In genomic region chr12:11827096-11827841, GRCh38 we compare ENCODE assay signal across 9 cellular contexts.
A peak's percentile ranks its signal among the peaks of the same experiment; 100 is the strongest.
DNase-seq lines count a peak whose midpoint lies in the region; TF ChIP-seq lines count a peak whose summit lies in the region.
"Had no signal": no experiment of that assay in that cellular context is flagged by ENCODE, and none has a peak within 500 bp of the region (broad histone marks: within the 10 kb centered on the region; RNA-seq: fewer than 3 reads in every experiment).

No MANE protein-coding gene starts in this region.

- CTCF ChIA-PET in activated naive CD4-positive, alpha-beta T cell treated with anti-CD3 and anti-CD28 coated beads for 36 hours (lab: Charles Lee), result interaction anchor here (0.9 to 1.7 kb wide), 2 partner anchors 18 to 206 kb away, joined by 3 to 6 read pairs; no protein-coding TSS in a partner anchor

- no peaks in the 10 kb centered on the region for H3K27me3 ChIP-seq in ectodermal cell (ENCODE audit: control insufficient read depth, insufficient read depth, low read length, poor library complexity, severe bottlenecking)
- H3K27me3 ChIP-seq in transverse colon, result no peaks in the 10 kb centered on the region
- H3K27me3 ChIP-seq in MG63, result no peaks in the 10 kb centered on the region

- no peak for TF ChIP-seq EP300 in transverse colon (IDR thresholded peaks at IDR 0.05; ENCODE audit: low read depth)

- peak overlapping the region; percentile 67 for H3K27ac Mint-ChIP-seq in activated naive CD4-positive, alpha-beta T cell treated with anti-CD3 and anti-CD28 coated beads for 36 hours

- H3K9me3 Mint-ChIP-seq in activated naive CD4-positive, alpha-beta T cell treated with anti-CD3 and anti-CD28 coated beads for 36 hours, result no peaks in the 10 kb centered on the region

- no peak overlapping the region for H3K4me3 Mint-ChIP-seq in activated naive CD4-positive, alpha-beta T cell treated with anti-CD3 and anti-CD28 coated beads for 36 hours

- WGBS in ectodermal cell, 2 experiments, result 5 to 7% methylated on average over 16 of the region's 16 CpGs
- WGBS in mesodermal cell (ENCODE audit: insufficient coverage in 2 of 2), 2 experiments, result 12 to 16% methylated on average over 13 to 14 of the region's 16 CpGs
- WGBS in transverse colon (ENCODE audit: low coverage in 1 of 2), 2 donors, result 60 to 74% methylated on average over 11 to 16 of the region's 16 CpGs

- peaks cover 53% of the 10 kb centered on the region for H3K4me1 Mint-ChIP-seq in activated naive CD4-positive, alpha-beta T cell treated with anti-CD3 and anti-CD28 coated beads for 36 hours (ENCODE audit: low read depth)

- H3K27ac ChIP-seq in ectodermal cell (ENCODE audit: insufficient read depth, low read depth, low read length, poor library complexity, severe bottlenecking), result peak overlapping the region; percentile 90
- peak overlapping the region; percentile 74 for H3K27ac ChIP-seq in mesodermal cell (ENCODE audit: low read depth, low read length, severe bottlenecking)
- peak overlapping the region; percentile 36 to 53 (median 46) for H3K27ac ChIP-seq in transverse colon

- H3K9me3 ChIP-seq in ectodermal cell (ENCODE audit: control insufficient read depth, low read length) (no peaks in the 10 kb centered on the region), mesodermal cell (ENCODE audit: control insufficient read depth, low read length) (no peaks in the 10 kb centered on the region), transverse colon (no peaks in the 10 kb centered on the region), MG63 (no peaks in the 10 kb centered on the region)

- in situ Hi-C loops in transverse colon (cut with MboI; ENCODE audit: low pct_ligation_motif_present in 1 of 4, low pct_unique_long_range_greater_than_20kb in 1 of 4, low sequenced_read_pairs in 3 of 4), result no loop called here

- no peak for DNase-seq in activated naive CD4-positive, alpha-beta T cell treated with anti-CD3 and anti-CD28 coated beads for 36 hours
- no peak for DNase-seq in activated naive CD4-positive, alpha-beta T cell treated with anti-CD3 and anti-CD28 coated beads, Interleukin-2, amount 50 U/mL, for 16 hours
- no peak for DNase-seq in transverse colon
- no peak for DNase-seq in MG63
- DNase-seq in NCI-H1048 (lab: John Stamatoyannopoulos, UW), result no peak
- DNase-seq in NCI-H2171 treated with DMSO at 0.1 percent for 48 hours (lab: John Stamatoyannopoulos, UW), result no peak
- DNase-seq: NK-92 treated with Interleukin-12 subunit alpha and Interleukin-12 subunit beta, amount 100 ng/mL, for 24 hours had no signal

- intact Hi-C loops in activated naive CD4-positive, alpha-beta T cell treated with anti-CD3 and anti-CD28 coated beads for 36 hours (cut with micrococcal nuclease), result no loop called here
- intact Hi-C loops in transverse colon (cut with DNase I; ENCODE audit: low total_unique reads), result no loop called here

- peaks cover 72% of the 10 kb centered on the region for H3K4me1 ChIP-seq in ectodermal cell (ENCODE audit: control insufficient read depth, insufficient read depth, low read length)
- peaks cover 56% of the 10 kb centered on the region for H3K4me1 ChIP-seq in mesodermal cell (ENCODE audit: control insufficient read depth, insufficient read depth, low read length, poor library complexity, severe bottlenecking)
- H3K4me1 ChIP-seq in transverse colon, result peaks cover 9 to 51% (median 22%) of the 10 kb centered on the region in 4 donors

- H3K4me3 ChIP-seq in ectodermal cell (ENCODE audit: insufficient read depth, low read depth, low read length) (peak overlapping the region; percentile 17), mesodermal cell (ENCODE audit: extremely low read depth, insufficient read depth, low read length, poor library complexity, severe bottlenecking) (no peak overlapping the region), transverse colon (no peak overlapping the region), MG63 (no peak overlapping the region)

- H3K27me3 Mint-ChIP-seq in activated naive CD4-positive, alpha-beta T cell treated with anti-CD3 and anti-CD28 coated beads for 36 hours (ENCODE audit: low read depth), result no peaks in the 10 kb centered on the region

- TF ChIP-seq POLR2A in transverse colon (IDR thresholded peaks at IDR 0.05), result no peak

- peaks cover 24% of the 10 kb centered on the region for H3K36me3 Mint-ChIP-seq in activated naive CD4-positive, alpha-beta T cell treated with anti-CD3 and anti-CD28 coated beads for 36 hours (ENCODE audit: low read depth)

- no peak for TF ChIP-seq CTCF in transverse colon (IDR thresholded peaks at IDR 0.05)

- H3K36me3 ChIP-seq in ectodermal cell (ENCODE audit: control insufficient read depth, insufficient read depth, low read length) (no peaks in the 10 kb centered on the region), mesodermal cell (ENCODE audit: control insufficient read depth, insufficient read depth, low read length) (peaks cover 13% of the 10 kb centered on the region), transverse colon (no peaks in the 10 kb centered on the region), MG63 (no peaks in the 10 kb centered on the region)
